Comparison of ENCODE assay signal across 8 cellular contexts in genomic region chr15:74541494-74542191, GRCh38. TPM values are rescaled to one million over a fixed set of nuclear protein-coding genes. Genes with fewer than 3 reads are reported as not detected.
A peak's percentile ranks its signal among the peaks of the same experiment; 100 is the strongest.
DNase-seq lines count a peak whose midpoint lies in the region; ATAC-seq and TF ChIP-seq lines count a peak whose summit lies in the region.

No MANE protein-coding gene starts in this region.

- H3K9me3 ChIP-seq in trophoblast cell (ENCODE audit: insufficient read depth, low read depth, low read length) (no peaks in the 10 kb centered on the region), upper lobe of right lung (no peaks in the 10 kb centered on the region)

- peak overlapping the region; percentile 94 for H2AFZ ChIP-seq in trophoblast cell (ENCODE audit: insufficient read depth, low read length, poor library complexity)

- H3K36me3 ChIP-seq in trophoblast cell (ENCODE audit: control insufficient read depth in 1 of 2, insufficient read depth in 2 of 2, low read length in 2 of 2), result peaks cover 14 to 17% of the 10 kb centered on the region in 2 experiments
- H3K36me3 ChIP-seq in upper lobe of right lung, result peaks cover 10% of the 10 kb centered on the region

- TF ChIP-seq CTCF in fibroblast of the aortic adventitia (IDR thresholded peaks at IDR 0.05; ENCODE audit: insufficient read depth, low read length) (no peak), upper lobe of right lung (IDR thresholded peaks at IDR 0.05) (no peak)

- H3K4me3 ChIP-seq in fibroblast of the aortic adventitia (ENCODE audit: low read depth, low read length) (peak overlapping the region; percentile 82), trophoblast cell (ENCODE audit: low read depth, low read length) (peak overlapping the region; percentile 85), upper lobe of right lung (peak overlapping the region; percentile 84)

- no peak overlapping the region for H3K23ac ChIP-seq in trophoblast cell (ENCODE audit: low read length)

- peak overlapping the region; percentile 87 for H3K27ac ChIP-seq in trophoblast cell (ENCODE audit: low read depth, low read length)
- H3K27ac ChIP-seq in upper lobe of right lung, result peak overlapping the region; percentile 86

- peak overlapping the region; percentile 95 for H3K14ac ChIP-seq in trophoblast cell (ENCODE audit: low read length)

- H2AK5ac ChIP-seq in trophoblast cell (ENCODE audit: low read length), result peak overlapping the region; percentile 23

- H3K79me1 ChIP-seq in trophoblast cell (ENCODE audit: low read length), result peaks cover 10% of the 10 kb centered on the region

- peak overlapping the region; percentile 95 for H3K18ac ChIP-seq in trophoblast cell (ENCODE audit: low read length)

- H2BK120ac ChIP-seq in trophoblast cell (ENCODE audit: insufficient read depth, low read length, poor library complexity), result peak overlapping the region; percentile 94

- intact Hi-C loops in upper lobe of right lung (cut with DNase I), result no loop called here

- H4K91ac ChIP-seq in trophoblast cell (ENCODE audit: low read depth, low read length), result peak overlapping the region; percentile 92

- H2BK12ac ChIP-seq in trophoblast cell (ENCODE audit: low read length), result no peak overlapping the region

- ATAC-seq in HG02943 (IDR thresholded peaks at IDR 0.05; ENCODE audit: low read depth, unreplicated experiment), result peak; percentile 6
- ATAC-seq in upper lobe of right lung, result peak; percentile 47

- H3K4ac ChIP-seq in trophoblast cell (ENCODE audit: low read depth, low read length), result peak overlapping the region; percentile 99

- peak; percentile 19 for DNase-seq in NCI-H1436 (lab: John Stamatoyannopoulos, UW)
- no peak for DNase-seq in NCI-H1436 treated with DMSO at 0.1 percent for 48 hours (lab: John Stamatoyannopoulos, UW)
- DNase-seq in OCI-M1 (lab: John Stamatoyannopoulos, UW), result peak; percentile 91
- peak; percentile 75 to 79 for DNase-seq in activated T-cell treated with anti-CD3 and anti-CD28 coated beads, Interleukin-2, amount 50 U/mL, for 48 hours
- peak; percentile 25 for DNase-seq in fibroblast of the aortic adventitia (ENCODE audit: low read depth)
- DNase-seq in trophoblast cell, result peak; percentile 80
- DNase-seq in upper lobe of right lung, result peak; percentile 66

- WGBS in trophoblast cell (ENCODE audit: extremely low coverage, insufficient coverage, insufficient read length), result no CpG with 5 or more reads among the region's 21 CpGs

- peak overlapping the region; percentile 94 for H4K8ac ChIP-seq in trophoblast cell (ENCODE audit: low read depth, low read length)

- peak overlapping the region; percentile 87 for H4K12ac ChIP-seq in trophoblast cell (ENCODE audit: low read depth, low read length)

- H3K27me3 ChIP-seq in trophoblast cell (ENCODE audit: insufficient read depth, low read length) (no peaks in the 10 kb centered on the region), upper lobe of right lung (no peaks in the 10 kb centered on the region)

- H3K4me2 ChIP-seq in trophoblast cell (ENCODE audit: low read length), result peak overlapping the region; percentile 77

- peak overlapping the region; percentile 76 for H3K9ac ChIP-seq in trophoblast cell (ENCODE audit: low read length)

- H3K79me2 ChIP-seq in trophoblast cell (ENCODE audit: control insufficient read depth, insufficient read depth, low read length, poor library complexity), result peaks cover 18% of the 10 kb centered on the region

- peaks cover 4 to 14% of the 10 kb centered on the region in 2 experiments for H3K4me1 ChIP-seq in trophoblast cell (ENCODE audit: control insufficient read depth in 1 of 2, insufficient read depth in 2 of 2, low read length in 2 of 2)
- peaks cover 37% of the 10 kb centered on the region for H3K4me1 ChIP-seq in upper lobe of right lung

- H2BK5ac ChIP-seq in trophoblast cell (ENCODE audit: low read depth, low read length, poor library complexity), result peak overlapping the region; percentile 93

RNA-seq across cellular contexts. Expression of gene ARID3B, which starts 0.6 kb away (rescaled TPM):
- total RNA-seq in fibroblast of the aortic adventitia (ENCODE audit: low replicate concordance) (0.33 and 2.5 TPM in 2 replicates), upper lobe of right lung (10.7 TPM)
- 92.5 and 95.1 TPM in 2 replicates for polyA plus RNA-seq in trophoblast cell (2013)
